ENCODE assay signal across 9 cellular contexts in genomic region chr1:226697608-226698544, GRCh38. TPM values are rescaled to one million over a fixed set of nuclear protein-coding genes. Genes with fewer than 3 reads are reported as not detected.
DNase-seq lines count a peak whose midpoint lies in the region; ATAC-seq and TF ChIP-seq lines count a peak whose summit lies in the region.
"Had no signal": no experiment of that assay in that cellular context is flagged by ENCODE, and none has a peak within 500 bp of the region (broad histone marks: within the 10 kb centered on the region; RNA-seq: fewer than 3 reads in every experiment).

No MANE protein-coding gene starts in this region.

- DNase-seq in activated CD8-positive, alpha-beta T cell treated with anti-CD3 and anti-CD28 coated beads, Interleukin-2, amount 10 ng/mL, durations not matched to agents 7 days and 5 days, result no peak
- DNase-seq in osteoblast (ENCODE audit: insufficient read length, low spot score, missing footprints) (peak; percentile 48), SHP77 treated with DMSO at 0.1 percent for 48 hours (lab: John Stamatoyannopoulos, UW) (no peak), cortex of kidney (lab: John Stamatoyannopoulos, UW) (no peak), Right ventricle myocardium superior (no peak)
- no peak for DNase-seq in stimulated activated CD4-positive, alpha-beta T cell treated with anti-CD3 and anti-CD28 coated beads, Interleukin-4, amount 100 ng/mL, for 1 hour
- DNase-seq: sigmoid colon had no signal

- H3K4me3 ChIP-seq in osteoblast (ENCODE audit: insufficient read depth, low read length), result no peak overlapping the region
- H3K4me3 ChIP-seq: sigmoid colon had no signal

- peaks cover 52% of the 10 kb centered on the region for H3K36me3 Mint-ChIP-seq in activated CD8-positive, alpha-beta T cell treated with anti-CD3 and anti-CD28 coated beads, Interleukin-2, amount 10 ng/mL, durations not matched to agents 7 days and 5 days (ENCODE audit: low read depth)

- peak overlapping the region; percentile 68 for H3K27ac Mint-ChIP-seq in activated CD8-positive, alpha-beta T cell treated with anti-CD3 and anti-CD28 coated beads, Interleukin-2, amount 10 ng/mL, durations not matched to agents 7 days and 5 days

- H3K27me3 Mint-ChIP-seq in activated CD8-positive, alpha-beta T cell treated with anti-CD3 and anti-CD28 coated beads, Interleukin-2, amount 10 ng/mL, durations not matched to agents 7 days and 5 days (ENCODE audit: low read depth), result no peaks in the 10 kb centered on the region

- H3K27me3 ChIP-seq in osteoblast (ENCODE audit: insufficient read depth, low read length), result no peaks in the 10 kb centered on the region
- H3K27me3 ChIP-seq: sigmoid colon had no signal

- no peaks in the 10 kb centered on the region for H3K9me3 ChIP-seq in osteoblast (ENCODE audit: low read depth, low read length)
- H3K9me3 ChIP-seq: sigmoid colon had no signal

- H3K79me2 ChIP-seq in osteoblast (ENCODE audit: insufficient read depth, low read length), result no peaks in the 10 kb centered on the region

- H3K4me1 Mint-ChIP-seq in activated CD8-positive, alpha-beta T cell treated with anti-CD3 and anti-CD28 coated beads, Interleukin-2, amount 10 ng/mL, durations not matched to agents 7 days and 5 days (ENCODE audit: low read depth), result peaks cover 69% of the 10 kb centered on the region

- POLR2A ChIA-PET in activated CD8-positive, alpha-beta T cell treated with anti-CD3 and anti-CD28 coated beads, Interleukin-2, amount 10 ng/mL, durations not matched to agents 7 days and 5 days (lab: Charles Lee), result interaction anchor here (0.8 kb wide), 2 partner anchors 10 to 24 kb away, joined by 3 read pairs; no protein-coding TSS in a partner anchor

- H3K9me3 Mint-ChIP-seq in activated CD8-positive, alpha-beta T cell treated with anti-CD3 and anti-CD28 coated beads, Interleukin-2, amount 10 ng/mL, durations not matched to agents 7 days and 5 days (ENCODE audit: insufficient read depth), result no peaks in the 10 kb centered on the region

- no peak overlapping the region for H3K4me3 Mint-ChIP-seq in activated CD8-positive, alpha-beta T cell treated with anti-CD3 and anti-CD28 coated beads, Interleukin-2, amount 10 ng/mL, durations not matched to agents 7 days and 5 days

- H3K4me1 ChIP-seq in osteoblast (ENCODE audit: insufficient read depth, low read length), result peaks cover 17% of the 10 kb centered on the region

- intact Hi-C loops in Right ventricle myocardium superior (cut with DNase I), result no loop called here

- TF ChIP-seq CTCF in osteoblast (IDR thresholded peaks at IDR 0.05; ENCODE audit: extremely low read depth, low read depth, low read length), result no peak

- H3K36me3 ChIP-seq in osteoblast (ENCODE audit: insufficient read depth, low read length), result no peaks in the 10 kb centered on the region
- H3K36me3 ChIP-seq: sigmoid colon had no signal

- no peak overlapping the region for H3K27ac ChIP-seq in osteoblast (ENCODE audit: low read depth, low read length)

- H3K4me2 ChIP-seq in osteoblast (ENCODE audit: insufficient read depth, low read length), result no peak overlapping the region

- CTCF ChIA-PET in activated CD8-positive, alpha-beta T cell treated with anti-CD3 and anti-CD28 coated beads, Interleukin-2, amount 10 ng/mL, durations not matched to agents 7 days and 5 days (lab: Charles Lee), result interaction anchor here (1.5 to 5.7 kb wide), 3 partner anchors 10 to 13 kb away, joined by 3 to 34 read pairs (median 22); no protein-coding TSS in a partner anchor

- no peaks in the 10 kb centered on the region for H4K20me1 ChIP-seq in osteoblast (ENCODE audit: insufficient read depth, low read length)

- peak; percentile 32 for ATAC-seq in GM18511 (IDR thresholded peaks at IDR 0.05; ENCODE audit: unreplicated experiment)
- peak; percentile 25 for ATAC-seq in HG02642 (IDR thresholded peaks at IDR 0.05; ENCODE audit: poor library complexity, unreplicated experiment)
- ATAC-seq in activated CD8-positive, alpha-beta T cell treated with anti-CD3 and anti-CD28 coated beads, Interleukin-2, amount 10 ng/mL, durations not matched to agents 7 days and 5 days, result peak; percentile 10
- ATAC-seq in Right ventricle myocardium superior (ENCODE audit: poor library complexity), result no peak

- H2AFZ ChIP-seq in osteoblast (ENCODE audit: low read length), result no peak overlapping the region

RNA-seq across cellular contexts. Expression of gene ITPKB, which starts 41.2 kb away (rescaled TPM):
- total RNA-seq in activated CD8-positive, alpha-beta T cell treated with anti-CD3 and anti-CD28 coated beads, Interleukin-2, amount 10 ng/mL, durations not matched to agents 7 days and 5 days, result 10 to 100 TPM; 47.0 to 47.4 TPM
- 6.2 and 7.1 TPM in 2 replicates for total RNA-seq in osteoblast
- 21.2 TPM for total RNA-seq in Right ventricle myocardium superior
